Comparison of ENCODE assay signal across 18 cellular contexts in genomic region chr4:7199771-7200441, GRCh38. TPM values are rescaled to one million over a fixed set of nuclear protein-coding genes. Genes with fewer than 3 reads are reported as not detected.
"Had no signal": no experiment of that assay in that cellular context is flagged by ENCODE, and none has a peak within 500 bp of the region (broad histone marks: within the 10 kb centered on the region; RNA-seq: fewer than 3 reads in every experiment).

No MANE protein-coding gene starts in this region.

- ATAC-seq: activated naive CD8-positive, alpha-beta T cell treated with anti-CD3 and anti-CD28 coated beads, Interleukin-2, amount 50 U/mL, for 24 hours; gastroesophageal sphincter; heart right ventricle; left colon; natural killer cell; right lobe of liver had no signal

- H3K4me1 ChIP-seq: ascending aorta, breast epithelium, prostate gland, right lobe of liver had no signal

- H3K27me3 ChIP-seq: ascending aorta, gastroesophageal sphincter, right lobe of liver had no signal

- H3K4me3 ChIP-seq: ascending aorta, breast epithelium, gastroesophageal sphincter, heart right ventricle, prostate gland, right lobe of liver had no signal

- DNase-seq: activated B cell treated with CpG ODN at 0.5 μM for 24 hours; activated CD4-positive, alpha-beta T cell treated with anti-CD3 and anti-CD28 coated beads, Interleukin-2, amount 10 ng/mL, durations not matched to agents 7 days and 5 days; activated naive CD4-positive, alpha-beta T cell treated with anti-CD3 and anti-CD28 coated beads for 36 hours; activated naive CD8-positive, alpha-beta T cell treated with anti-CD3 and anti-CD28 coated beads, Interleukin-2, amount 50 U/mL, for 24 hours; dermis blood vessel endothelial cell; erythroblast; heart right ventricle; natural killer cell; nucleus accumbens; stimulated activated CD4-positive, alpha-beta T cell treated with anti-CD3 and anti-CD28 coated beads, Interleukin-1b, Interleukin-23, amount 100 ng/mL, for 48 hours; SW 1271 had no signal

- H3K27ac ChIP-seq: ascending aorta, breast epithelium, heart right ventricle, prostate gland, right lobe of liver had no signal

- H3K9me3 ChIP-seq: ascending aorta, breast epithelium, gastroesophageal sphincter, heart right ventricle, prostate gland, right lobe of liver had no signal

- H3K36me3 ChIP-seq: ascending aorta, breast epithelium, gastroesophageal sphincter, heart right ventricle, prostate gland, right lobe of liver had no signal

RNA-seq across cellular contexts. Expression of gene SORCS2, which starts 7.6 kb away (rescaled TPM):
- total RNA-seq: activated B cell treated with CpG ODN at 0.5 μM for 24 hours; activated CD4-positive, alpha-beta T cell treated with anti-CD3 and anti-CD28 coated beads, Interleukin-2, amount 10 ng/mL, durations not matched to agents 7 days and 5 days; activated CD8-positive, alpha-beta memory T cell treated with anti-CD3 and anti-CD28 coated beads for 36 hours had no signal
